1 cellular context compared by ENCODE assay signal in genomic region chr1:205631010-205631726, GRCh38.
TF ChIP-seq lines count a peak whose summit lies in the region.

No MANE protein-coding gene starts in this region.

TF ChIP-seq in HepG2, 621 proteins besides CTCF, POLR2A, EP300 and RAD21 (continues in another document):
- TF ChIP-seq ZNF687 (CRISPR knock-in tag; IDR thresholded peaks at IDR 0.05), result peak; percentile 42; the same call in 1 of the 2 replicates
- TF ChIP-seq ZNF441 (CRISPR knock-in tag; IDR thresholded peaks at IDR 0.05; ENCODE audit: borderline replicate concordance), result peak; percentile 53; the same call in 1 of the 2 replicates
- peak; percentile 79 for TF ChIP-seq ZNF777 (CRISPR knock-in tag; IDR thresholded peaks at IDR 0.05)
- no peak for TF ChIP-seq ZFP62 (CRISPR knock-in tag; IDR thresholded peaks at IDR 0.05)
- no peak for TF ChIP-seq ZNF12 (CRISPR knock-in tag; IDR thresholded peaks at IDR 0.05)
- 0 out of 2 replicates have a peak, but pooled peaks have one; percentile 35 for TF ChIP-seq CBFB (CRISPR knock-in tag; IDR thresholded peaks at IDR 0.05)
- TF ChIP-seq NFIB (CRISPR knock-in tag; IDR thresholded peaks at IDR 0.05; ENCODE audit: borderline replicate concordance), result no peak
- TF ChIP-seq SOX6 (IDR thresholded peaks at IDR 0.05), result no peak
- peak; percentile 36; the same call in 1 of the 2 replicates for TF ChIP-seq SOX6 (CRISPR knock-in tag; IDR thresholded peaks at IDR 0.05)
- peak; percentile 76 for TF ChIP-seq PAXIP1 (CRISPR knock-in tag; conservative IDR thresholded peaks at IDR 0.05)
- TF ChIP-seq ZNF160 (CRISPR knock-in tag; IDR thresholded peaks at IDR 0.05), result no peak
- peak; percentile 59; the same call in 1 of the 2 replicates for TF ChIP-seq FOXC1 (CRISPR knock-in tag; IDR thresholded peaks at IDR 0.05; ENCODE audit: borderline replicate concordance)
- no peak for TF ChIP-seq ZNF563 (CRISPR knock-in tag; IDR thresholded peaks at IDR 0.05)
- no peak for TF ChIP-seq ZNF614 (CRISPR knock-in tag; IDR thresholded peaks at IDR 0.05; ENCODE audit: borderline replicate concordance)
- peak; percentile 82 for TF ChIP-seq YEATS4 (CRISPR knock-in tag; IDR thresholded peaks at IDR 0.05; ENCODE audit: borderline replicate concordance)
- peak; percentile 55; the same call in 1 of the 2 replicates for TF ChIP-seq ZNF891 (CRISPR knock-in tag; IDR thresholded peaks at IDR 0.05)
- peak; percentile 19; the same call in 1 of the 2 replicates for TF ChIP-seq ZBTB7A (CRISPR knock-in tag; IDR thresholded peaks at IDR 0.05)
- no peak for TF ChIP-seq PRPF4 (IDR thresholded peaks at IDR 0.05; ENCODE audit: low read depth, low read length, poor library complexity, severe bottlenecking)
- peak; percentile 32; the same call in 1 of the 2 replicates for TF ChIP-seq ERF (CRISPR knock-in tag; IDR thresholded peaks at IDR 0.05)
- TF ChIP-seq ZNF256 (CRISPR knock-in tag; conservative IDR thresholded peaks at IDR 0.05), result 0 out of 2 replicates have a peak, but pooled peaks have one; percentile 22
- TF ChIP-seq NR2F6 (IDR thresholded peaks at IDR 0.05), result no peak
- TF ChIP-seq NR2F6 (CRISPR knock-in tag; IDR thresholded peaks at IDR 0.05), result no peak
- TF ChIP-seq FOXA3 (CRISPR knock-in tag; IDR thresholded peaks at IDR 0.05), result 0 out of 2 replicates have a peak, but pooled peaks have one; percentile 31
- peak; percentile 85 for TF ChIP-seq SAP130 (CRISPR knock-in tag; IDR thresholded peaks at IDR 0.05; ENCODE audit: low read depth)
- no peak for TF ChIP-seq EHMT2 (IDR thresholded peaks at IDR 0.05; ENCODE audit: borderline replicate concordance, low read depth, low read length)
- TF ChIP-seq KLF12 (CRISPR knock-in tag; IDR thresholded peaks at IDR 0.05; ENCODE audit: borderline replicate concordance), result peak; percentile 56; the same call in 1 of the 2 replicates
- TF ChIP-seq RERE (CRISPR knock-in tag; IDR thresholded peaks at IDR 0.05; ENCODE audit: low read depth), result no peak
- TF ChIP-seq SALL1 (CRISPR knock-in tag; IDR thresholded peaks at IDR 0.05), result peak; percentile 74
- peak; percentile 37 for TF ChIP-seq KDM2A (CRISPR knock-in tag; IDR thresholded peaks at IDR 0.05; ENCODE audit: borderline replicate concordance, low read depth)
- TF ChIP-seq IKZF5 (CRISPR knock-in tag; IDR thresholded peaks at IDR 0.05), result peak; percentile 2; the same call in 1 of the 2 replicates
- 0 out of 2 replicates have a peak, but pooled peaks have one; percentile 24 for TF ChIP-seq ZNF878 (CRISPR knock-in tag; IDR thresholded peaks at IDR 0.05)
- peak; percentile 89 for TF ChIP-seq DMAP1 (CRISPR knock-in tag; IDR thresholded peaks at IDR 0.05)
- no peak for TF ChIP-seq GPBP1L1 (CRISPR knock-in tag; IDR thresholded peaks at IDR 0.05)
- peak; percentile 82 for TF ChIP-seq ZFY (CRISPR knock-in tag; IDR thresholded peaks at IDR 0.05)
- TF ChIP-seq MAX (IDR thresholded peaks at IDR 0.05), result peak; percentile 88
- 0 out of 2 replicates have a peak, but pooled peaks have one; percentile 12 for TF ChIP-seq FOXK2 (IDR thresholded peaks at IDR 0.05)
- TF ChIP-seq IRF9 (CRISPR knock-in tag; IDR thresholded peaks at IDR 0.05; ENCODE audit: borderline replicate concordance), result peak; percentile 71; the same call in 1 of the 2 replicates
- TF ChIP-seq TCF7 (IDR thresholded peaks at IDR 0.05; ENCODE audit: low read depth), result peak; percentile 60; the same call in 1 of the 2 replicates
- 0 out of 2 replicates have a peak, but pooled peaks have one; percentile 16 for TF ChIP-seq ELF4 (CRISPR knock-in tag; IDR thresholded peaks at IDR 0.05; ENCODE audit: borderline replicate concordance)
- TF ChIP-seq ONECUT2 (CRISPR knock-in tag; IDR thresholded peaks at IDR 0.05), result no peak
- 0 out of 2 replicates have a peak, but pooled peaks have one; percentile 15 for TF ChIP-seq ZBTB20 (CRISPR knock-in tag; IDR thresholded peaks at IDR 0.05; ENCODE audit: borderline replicate concordance, low read depth)
- TF ChIP-seq SIX1 (CRISPR knock-in tag; IDR thresholded peaks at IDR 0.05; ENCODE audit: borderline replicate concordance), result peak; percentile 99
- peak; percentile 73; the same call in 1 of the 2 replicates for TF ChIP-seq TBX2 (CRISPR knock-in tag; IDR thresholded peaks at IDR 0.05; ENCODE audit: borderline replicate concordance)
- peak; percentile 24; the same call in 1 of the 2 replicates for TF ChIP-seq CREM (IDR thresholded peaks at IDR 0.05)
- TF ChIP-seq CREM (CRISPR knock-in tag; IDR thresholded peaks at IDR 0.05), result no peak
- peak; percentile 42 for TF ChIP-seq UBTF (CRISPR knock-in tag; IDR thresholded peaks at IDR 0.05)
- TF ChIP-seq ZNF343 (CRISPR knock-in tag; IDR thresholded peaks at IDR 0.05), result no peak
